1 cellular context compared by ENCODE assay signal in the genomic region with DNA sequence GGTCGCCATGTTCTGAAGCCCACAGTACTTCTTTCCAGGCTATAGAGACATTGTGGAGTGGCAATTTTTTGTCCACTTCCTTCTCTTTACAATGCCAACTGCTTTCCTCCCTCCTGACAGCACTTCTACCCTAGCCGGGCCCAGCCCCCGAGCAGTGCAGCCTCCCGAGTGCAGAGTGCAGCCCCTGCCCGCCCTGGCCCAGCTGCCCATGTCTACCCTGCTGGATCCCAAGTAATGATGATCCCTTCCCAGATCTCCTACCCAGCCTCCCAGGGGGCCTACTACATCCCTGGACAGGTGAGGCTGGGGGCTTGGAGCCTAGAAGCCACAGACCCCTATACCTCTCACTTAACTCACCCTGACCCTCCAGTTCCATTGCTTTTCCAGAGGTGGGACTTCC.
TF ChIP-seq lines count a peak whose summit lies in the region.

No MANE protein-coding gene starts in this region.

TF ChIP-seq in endothelial cell of umbilical vein, 7 proteins besides CTCF, POLR2A, EP300 and RAD21:
- TF ChIP-seq GATA2 (IDR thresholded peaks at IDR 0.05; ENCODE audit: insufficient read depth, insufficient read length, low read depth, low read length) (no peak), FOS (IDR thresholded peaks at IDR 0.05; ENCODE audit: borderline replicate concordance, insufficient read depth, low read length) (no peak), EZH2 (IDR thresholded peaks at IDR 0.05; ENCODE audit: borderline replicate concordance, low read depth, low read length, severe bottlenecking) (no peak), JUN (IDR thresholded peaks at IDR 0.05; ENCODE audit: borderline replicate concordance, insufficient read depth, insufficient read length, low read depth) (no peak), MYC (IDR thresholded peaks at IDR 0.05; ENCODE audit: low read depth, low read length) (no peak), POLR2AphosphoS5 (IDR thresholded peaks at IDR 0.05; ENCODE audit: insufficient read depth, low read depth, low read length) (no peak), MAX (IDR thresholded peaks at IDR 0.05; ENCODE audit: insufficient read depth, insufficient read length) (no peak)
